19 cellular contexts compared by ENCODE assay signal in genomic region chr10:91574236-91574635, GRCh38.
"Had no signal": no experiment of that assay in that cellular context is flagged by ENCODE, and none has a peak within 500 bp of the region (broad histone marks: within the 10 kb centered on the region; RNA-seq: fewer than 3 reads in every experiment).

No MANE protein-coding gene starts in this region.

- H3K4me1 ChIP-seq: upper lobe of left lung, uterus had no signal

- H3K27ac Mint-ChIP-seq: nephron; stimulated activated naive B cell treated with anti-CD40 and anti-IgM and Interleukin-4, amounts not matched to agents 10 μg/mL and 1 μg/mL and 100 μg/mL, for 72 hours; stimulated activated naive CD8-positive, alpha-beta T cell treated with anti-CD3 and anti-CD28 coated beads, Interleukin-15, amount 100 ng/mL, for 72 hours had no signal

- H3K9me3 ChIP-seq: heart right ventricle, pancreas, thyroid gland, upper lobe of left lung, uterus had no signal

- H3K4me3 Mint-ChIP-seq: naive B cell; nephron; stimulated activated naive B cell treated with anti-CD40 and anti-IgM and Interleukin-4, amounts not matched to agents 10 μg/mL and 1 μg/mL and 100 μg/mL, for 72 hours; stimulated activated naive CD8-positive, alpha-beta T cell treated with anti-CD3 and anti-CD28 coated beads, Interleukin-15, amount 100 ng/mL, for 72 hours had no signal

- ATAC-seq: pancreas; stimulated activated naive B cell treated with anti-CD40 and anti-IgM and Interleukin-4, amounts not matched to agents 10 μg/mL and 1 μg/mL and 100 μg/mL, for 72 hours; stimulated activated naive CD8-positive, alpha-beta T cell treated with anti-CD3 and anti-CD28 coated beads, Interleukin-15, amount 100 ng/mL, for 72 hours had no signal

- H3K4me3 ChIP-seq: heart right ventricle, left ventricle myocardium inferior, lung, pancreas, skin epidermis, thyroid gland, upper lobe of left lung, uterus had no signal

- H3K4me1 Mint-ChIP-seq: naive B cell; stimulated activated naive CD8-positive, alpha-beta T cell treated with anti-CD3 and anti-CD28 coated beads, Interleukin-15, amount 100 ng/mL, for 72 hours had no signal

- H3K36me3 ChIP-seq: heart right ventricle, left ventricle myocardium inferior, pancreas, thyroid gland, upper lobe of left lung, uterus had no signal

- H3K27ac ChIP-seq: pancreas, thyroid gland, uterus had no signal

- DNase-seq: cortex of kidney; effector memory CD4-positive, alpha-beta T cell; left ventricle myocardium inferior; mesenchymal stem cell; naive B cell; occipital lobe; pancreas; stimulated activated CD4-positive, alpha-beta T cell treated with anti-CD3 and anti-CD28 coated beads, Interleukin-2, amount 100 ng/mL, for 24 hours; stimulated activated CD4-positive, alpha-beta T cell treated with anti-CD3 and anti-CD28 coated beads, Interleukin-4, amount 100 ng/mL, for 4 hours; stimulated activated naive B cell treated with anti-CD40 and anti-IgM and Interleukin-4, amounts not matched to agents 10 μg/mL and 1 μg/mL and 100 μg/mL, for 72 hours; stimulated activated naive CD8-positive, alpha-beta T cell treated with anti-CD3 and anti-CD28 coated beads, Interleukin-15, amount 100 ng/mL, for 72 hours; thyroid gland; upper lobe of left lung; uterus had no signal

- H3K27me3 ChIP-seq: heart right ventricle, pancreas, thyroid gland, upper lobe of left lung, uterus had no signal

- H3K9me3 Mint-ChIP-seq: stimulated activated naive CD8-positive, alpha-beta T cell treated with anti-CD3 and anti-CD28 coated beads, Interleukin-15, amount 100 ng/mL, for 72 hours had no signal

- H3K27me3 Mint-ChIP-seq: progenitor cell of endocrine pancreas had no signal

- H3K36me3 Mint-ChIP-seq: naive B cell; stimulated activated naive B cell treated with anti-CD40 and anti-IgM and Interleukin-4, amounts not matched to agents 10 μg/mL and 1 μg/mL and 100 μg/mL, for 72 hours had no signal
